In the genomic region with DNA sequence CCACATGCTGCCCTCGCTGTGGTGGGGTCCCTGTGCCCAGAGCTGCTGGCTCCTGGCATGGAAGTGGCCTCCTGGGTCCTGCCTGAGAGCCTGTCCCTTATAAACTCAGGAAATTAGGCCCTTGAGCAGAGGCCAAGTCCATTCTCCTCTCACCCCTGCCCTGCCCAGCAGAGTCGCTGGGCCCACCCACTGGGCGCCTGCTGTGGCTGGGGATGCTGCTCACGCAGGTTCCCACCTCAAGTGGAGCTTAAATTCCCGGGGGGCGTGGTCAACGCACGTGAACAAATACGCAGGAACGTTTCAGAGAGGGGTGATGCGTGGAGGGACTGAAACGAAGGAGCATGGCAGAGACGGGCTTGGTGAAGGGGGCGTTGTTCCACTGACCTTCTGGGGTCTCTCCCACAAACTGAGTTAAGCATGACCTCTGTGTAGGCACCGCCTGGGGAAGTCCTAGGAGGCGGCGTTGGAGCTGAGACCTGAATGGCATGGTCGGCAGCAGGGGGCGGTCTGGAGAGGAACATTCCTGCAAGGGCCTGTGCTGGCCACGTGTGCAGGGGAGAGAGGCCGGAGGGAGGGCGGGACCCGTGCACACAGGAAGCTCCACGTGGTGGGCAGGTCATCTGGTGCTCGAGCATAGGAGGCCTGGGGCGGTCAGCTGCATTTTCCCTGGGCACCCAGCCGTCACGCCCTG, we compare ENCODE assay signal across 9 cellular contexts. TPM values are rescaled to one million over a fixed set of nuclear protein-coding genes. Genes with fewer than 3 reads are reported as not detected.
DNase-seq lines count a peak whose midpoint lies in the region; ATAC-seq and TF ChIP-seq lines count a peak whose summit lies in the region.
"Had no signal": no experiment of that assay in that cellular context is flagged by ENCODE, and none has a peak within 500 bp of the region (broad histone marks: within the 10 kb centered on the region; RNA-seq: fewer than 3 reads in every experiment).

No MANE protein-coding gene starts in this region.

- H3K27ac Mint-ChIP-seq in WTC11, result peak overlapping the region; percentile 63; the same call in 1 of the 2 replicates
- no peak overlapping the region for H3K27ac Mint-ChIP-seq in activated naive CD4-positive, alpha-beta T cell treated with anti-CD3 and anti-CD28 coated beads, Interleukin-2, amount 10 ng/mL, durations not matched to agents 7 days and 5 days
- H3K27ac Mint-ChIP-seq: activated CD8-positive, alpha-beta T cell treated with anti-CD3 and anti-CD28 coated beads for 36 hours had no signal

- H3K4me1 ChIP-seq in HCT116 (ENCODE audit: control insufficient read depth in 1 of 2, insufficient read depth in 2 of 2, low read length in 2 of 2) (no peaks in the 10 kb centered on the region), stomach (peaks cover 27 to 63% (median 52%) of the 10 kb centered on the region in 4 donors), SJCRH30 (no peaks in the 10 kb centered on the region)

- no peak overlapping the region for H3K9ac ChIP-seq in HCT116 (ENCODE audit: low read length)

- H3K4me3 Mint-ChIP-seq in WTC11, result no peak overlapping the region
- no peak overlapping the region for H3K4me3 Mint-ChIP-seq in activated naive CD4-positive, alpha-beta T cell treated with anti-CD3 and anti-CD28 coated beads, Interleukin-2, amount 10 ng/mL, durations not matched to agents 7 days and 5 days
- H3K4me3 Mint-ChIP-seq: activated CD8-positive, alpha-beta T cell treated with anti-CD3 and anti-CD28 coated beads for 36 hours had no signal

- H4K20me1 ChIP-seq in HCT116 (ENCODE audit: insufficient read depth), result no peaks in the 10 kb centered on the region

- H3K79me2 ChIP-seq in HCT116 (ENCODE audit: insufficient read depth, low read length), result no peaks in the 10 kb centered on the region

- H3K27me3 ChIP-seq in HCT116 (ENCODE audit: insufficient read depth, low read length), result no peaks in the 10 kb centered on the region
- no peaks in the 10 kb centered on the region for H3K27me3 ChIP-seq in stomach
- no peaks in the 10 kb centered on the region for H3K27me3 ChIP-seq in SJCRH30

- TF ChIP-seq CTCF in HCT116 (IDR thresholded peaks at IDR 0.05 in 2 of 3, conservative IDR thresholded peaks at IDR 0.05 in 1 of 3; ENCODE audit: borderline replicate concordance in 1 of 3, insufficient read depth in 1 of 3, low read depth in 2 of 3, low read length in 2 of 3) (0 out of 6 replicates have a peak, but pooled peaks of 2 of the 3 experiments have one; percentile 9 to 10), WTC11 (IDR thresholded peaks at IDR 0.05) (no peak), stomach (IDR thresholded peaks at IDR 0.05) (no peak)

- TF ChIP-seq POLR2A in HCT116 (IDR thresholded peaks at IDR 0.05; ENCODE audit: borderline replicate concordance, extremely low read depth, insufficient read depth, insufficient read length) (no peak), stomach (IDR thresholded peaks at IDR 0.05) (no peak)

- H3K9me3 ChIP-seq in HCT116 (ENCODE audit: control insufficient read depth in 1 of 2, insufficient read depth in 1 of 2, low read depth in 1 of 2, low read length in 2 of 2) (no peaks in the 10 kb centered on the region), stomach (no peaks in the 10 kb centered on the region), SJCRH30 (replicated peaks) (no peaks in the 10 kb centered on the region)

- DNase-seq in HCT116 (ENCODE audit: low read depth, low spot score) (no peak), WTC11 (ENCODE audit: low spot score) (peak; percentile 76), iPS-NIHi11 (ENCODE audit: low spot score) (peak; percentile 90), stomach (no peak), SJCRH30 (no peak)
- DNase-seq in activated naive CD4-positive, alpha-beta T cell treated with anti-CD3 and anti-CD28 coated beads, Interleukin-2, amount 10 ng/mL, durations not matched to agents 7 days and 5 days, result no peak
- no peak for DNase-seq in activated CD8-positive, alpha-beta memory T cell treated with anti-CD3 and anti-CD28 coated beads, Interleukin-2, amount 50 U/mL, for 48 hours
- DNase-seq: activated CD8-positive, alpha-beta T cell treated with anti-CD3 and anti-CD28 coated beads for 36 hours had no signal

- no peak for TF ChIP-seq RAD21 in HCT116 (IDR thresholded peaks at IDR 0.05; ENCODE audit: low read depth)

- POLR2A ChIA-PET in HCT116 (lab: Charles Lee), result no interaction called here
- POLR2A ChIA-PET in WTC11 (lab: Charles Lee), result interaction anchor here (1.2 kb wide), 1 partner anchor 20 kb away, joined by 4 read pairs; no protein-coding TSS in a partner anchor

- H3K9me2 ChIP-seq in HCT116 (ENCODE audit: insufficient read depth), result no peaks in the 10 kb centered on the region

- peak; percentile 83 for ATAC-seq in HCT116
- peak; percentile 86 for ATAC-seq in WTC11
- ATAC-seq: activated CD8-positive, alpha-beta T cell treated with anti-CD3 and anti-CD28 coated beads for 36 hours had no signal

- H3K9me3 Mint-ChIP-seq in WTC11, result no peaks in the 10 kb centered on the region
- H3K9me3 Mint-ChIP-seq in activated naive CD4-positive, alpha-beta T cell treated with anti-CD3 and anti-CD28 coated beads, Interleukin-2, amount 10 ng/mL, durations not matched to agents 7 days and 5 days, result no peaks in the 10 kb centered on the region
- H3K9me3 Mint-ChIP-seq: activated CD8-positive, alpha-beta T cell treated with anti-CD3 and anti-CD28 coated beads for 36 hours had no signal

- RAD21 ChIA-PET in HCT116 (lab: Charles Lee; ENCODE audit: low non-redundant PET in 1 of 2, low total read pairs in 2 of 2, uncharacterized antibody in 2 of 2, unreplicated experiment in 2 of 2), result no interaction called here

- intact Hi-C loops in HCT116 (cut with micrococcal nuclease), result no loop called here
- intact Hi-C loops in stomach (cut with DNase I; ENCODE audit: low total_unique reads), result no loop called here

- WGBS in stomach, 5 donors, result 36 to 45% (median 41%) methylated on average over 27 to 28 of the region's 28 CpGs

- no TSS peak for BruUV-seq in HCT116 (replicated peaks; lab: Mats Ljungman, UMichigan)

- H3K36me3 ChIP-seq in HCT116 (ENCODE audit: control insufficient read depth in 1 of 2, insufficient read depth in 2 of 2, low read length in 2 of 2) (no peaks in the 10 kb centered on the region), stomach (peaks cover 0 to 52% (median 34%) of the 10 kb centered on the region in 4 donors), SJCRH30 (no peaks in the 10 kb centered on the region)

- no peaks in the 10 kb centered on the region for H3K36me3 Mint-ChIP-seq in WTC11
- H3K36me3 Mint-ChIP-seq in activated naive CD4-positive, alpha-beta T cell treated with anti-CD3 and anti-CD28 coated beads, Interleukin-2, amount 10 ng/mL, durations not matched to agents 7 days and 5 days, result no peaks in the 10 kb centered on the region

- no peak for TF ChIP-seq EP300 in stomach (IDR thresholded peaks at IDR 0.05)

- H3K27me3 Mint-ChIP-seq in WTC11 (ENCODE audit: low read depth), result no peaks in the 10 kb centered on the region
- no peaks in the 10 kb centered on the region for H3K27me3 Mint-ChIP-seq in activated naive CD4-positive, alpha-beta T cell treated with anti-CD3 and anti-CD28 coated beads, Interleukin-2, amount 10 ng/mL, durations not matched to agents 7 days and 5 days
- H3K27me3 Mint-ChIP-seq: activated CD8-positive, alpha-beta T cell treated with anti-CD3 and anti-CD28 coated beads for 36 hours had no signal

- no peak overlapping the region for H2AFZ ChIP-seq in HCT116 (ENCODE audit: low read depth, low read length, poor library complexity, severe bottlenecking)

- no peak overlapping the region for H3K4me3 ChIP-seq in HCT116 (replicated peaks in 1 of 2; ENCODE audit: low read depth in 1 of 2, low read length in 2 of 2)
- H3K4me3 ChIP-seq in stomach, result no peak overlapping the region
- H3K4me3 ChIP-seq in SJCRH30, result no peak overlapping the region
- H3K4me3 ChIP-seq: SK-N-MC had no signal

- no peak overlapping the region for H3K27ac ChIP-seq in HCT116 (ENCODE audit: low read depth, low read length)
- H3K27ac ChIP-seq in stomach, result peak overlapping the region; percentile 49 to 82 (median 68)
- H3K27ac ChIP-seq in SJCRH30, result no peak overlapping the region
- H3K27ac ChIP-seq: SK-N-MC had no signal

- CTCF ChIA-PET in HCT116 (lab: Charles Lee), result no interaction called here
- CTCF ChIA-PET in WTC11 (lab: Charles Lee), result interaction anchor here (0.6 to 1.7 kb wide), 21 partner anchors 11 to 179 kb away, joined by 3 to 10 read pairs (median 4); a partner anchor contains a TSS
- CTCF ChIA-PET in activated naive CD4-positive, alpha-beta T cell treated with anti-CD3 and anti-CD28 coated beads, Interleukin-2, amount 10 ng/mL, durations not matched to agents 7 days and 5 days (lab: Charles Lee), result interaction anchor here (0.7 kb wide), 1 partner anchor 317 kb away, joined by 3 read pairs; no protein-coding TSS in a partner anchor

- peaks cover 14% of the 10 kb centered on the region for H3K4me1 Mint-ChIP-seq in WTC11
- H3K4me1 Mint-ChIP-seq in activated naive CD4-positive, alpha-beta T cell treated with anti-CD3 and anti-CD28 coated beads, Interleukin-2, amount 10 ng/mL, durations not matched to agents 7 days and 5 days, result no peaks in the 10 kb centered on the region

- H3K4me2 ChIP-seq in HCT116 (ENCODE audit: low read length), result no peak overlapping the region

TF ChIP-seq in WTC11, 78 proteins besides CTCF, POLR2A, EP300 and RAD21 (continues in another document):
- TF ChIP-seq, protein P1, sequence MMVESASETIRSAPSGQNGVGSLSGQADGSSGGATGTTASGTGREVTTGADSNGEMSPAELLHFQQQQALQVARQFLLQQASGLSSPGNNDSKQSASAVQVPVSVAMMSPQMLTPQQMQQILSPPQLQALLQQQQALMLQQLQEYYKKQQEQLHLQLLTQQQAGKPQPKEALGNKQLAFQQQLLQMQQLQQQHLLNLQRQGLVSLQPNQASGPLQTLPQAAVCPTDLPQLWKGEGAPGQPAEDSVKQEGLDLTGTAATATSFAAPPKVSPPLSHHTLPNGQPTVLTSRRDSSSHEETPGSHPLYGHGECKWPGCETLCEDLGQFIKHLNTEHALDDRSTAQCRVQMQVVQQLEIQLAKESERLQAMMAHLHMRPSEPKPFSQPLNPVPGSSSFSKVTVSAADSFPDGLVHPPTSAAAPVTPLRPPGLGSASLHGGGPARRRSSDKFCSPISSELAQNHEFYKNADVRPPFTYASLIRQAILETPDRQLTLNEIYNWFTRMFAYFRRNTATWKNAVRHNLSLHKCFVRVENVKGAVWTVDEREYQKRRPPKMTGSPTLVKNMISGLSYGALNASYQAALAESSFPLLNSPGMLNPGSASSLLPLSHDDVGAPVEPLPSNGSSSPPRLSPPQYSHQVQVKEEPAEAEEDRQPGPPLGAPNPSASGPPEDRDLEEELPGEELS (CRISPR knock-in tag; IDR thresholded peaks at IDR 0.05), result 0 out of 2 replicates have a peak, but pooled peaks have one; percentile 32
- TF ChIP-seq NR3C1 (CRISPR knock-in tag; conservative IDR thresholded peaks at IDR 0.05; ENCODE audit: low read depth) (no peak), ZNF121 (CRISPR knock-in tag; IDR thresholded peaks at IDR 0.05) (no peak), ZBTB21 (CRISPR knock-in tag; IDR thresholded peaks at IDR 0.05; ENCODE audit: borderline replicate concordance) (no peak), NR2C2 (CRISPR knock-in tag; IDR thresholded peaks at IDR 0.05) (peak; percentile 53; the same call in 1 of the 2 replicates)

RNA-seq across cellular contexts. Expression of a gene that starts 27.9 kb away (rescaled TPM):
- total RNA-seq in HCT116 (2021; ENCODE audit: unreplicated experiment) (27.1 TPM), WTC11 (2021) (48.0 to 64.9 TPM (median 49.1 TPM) in 3 replicates), stomach (10 to 100 TPM; 21.3 to 89.8 (median 49.0) TPM)
- 13.9 and 14.2 TPM in 2 replicates for polyA plus RNA-seq in HCT116 (2012)
- 10 to 100 TPM; 19.1 to 35.2 (median 33.9) TPM for polyA plus RNA-seq in stomach
- 6.1 and 7.0 TPM in 2 replicates for total RNA-seq in SJCRH30 (2014; rRNA removed; shearing (Covaris generic))

Comparison
In these comparisons a context has a peak if more than half of its experiments do, and no peak if none do; other contexts are left out.
1. DNase-seq: peak in WTC11 (single experiment) and iPS-NIHi11 (single experiment); none in HCT116 (single experiment), stomach (single experiment), activated naive CD4-positive, alpha-beta T cell treated with anti-CD3 and anti-CD28 coated beads, Interleukin-2, amount 10 ng/mL, durations not matched to agents 7 days and 5 days (single experiment), SJCRH30 (0 of 2) and activated CD8-positive, alpha-beta memory T cell treated with anti-CD3 and anti-CD28 coated beads, Interleukin-2, amount 50 U/mL, for 48 hours (single experiment).
2. H3K27ac ChIP-seq: peak in stomach (5 of 5); none in HCT116 (single experiment) and SJCRH30 (single experiment).
3. CTCF ChIP-seq: peak in HCT116 (2 of 3); none in WTC11 (single experiment) and stomach (0 of 7).